Comparison of ENCODE assay signal across 15 cellular contexts in genomic region chr12:47017901-47018479, GRCh38.
DNase-seq lines count a peak whose midpoint lies in the region; ATAC-seq and TF ChIP-seq lines count a peak whose summit lies in the region.
"Had no signal": no experiment of that assay in that cellular context is flagged by ENCODE, and none has a peak within 500 bp of the region (broad histone marks: within the 10 kb centered on the region; RNA-seq: fewer than 3 reads in every experiment).

No MANE protein-coding gene starts in this region.

- peak; percentile 77 for DNase-seq in AG10803 (ENCODE audit: low read depth)
- DNase-seq in HT1080 (ENCODE audit: low read depth) = peak; percentile 82
- peak; percentile 41 for DNase-seq in adipocyte (ENCODE audit: low read depth)
- DNase-seq in foreskin keratinocyte = peak; percentile 92 to 96
- DNase-seq in NK-92 (lab: John Stamatoyannopoulos, UW; ENCODE audit: unreplicated experiment) = no peak
- no peak for DNase-seq in natural killer cell treated with Interleukin-12 subunit alpha and Interleukin-12 subunit beta and Interleukin-15 and Interleukin-18, amount 100 ng/mL, for 72 hours (ENCODE audit: low spot score)
- DNase-seq in middle frontal gyrus (ENCODE audit: extremely low spot score, low spot score) = no peak
- DNase-seq: activated T-cell treated with anti-CD3 and anti-CD28 coated beads, Interleukin-2, amount 50 U/mL, for 4 hours; KG1; left cardiac atrium; NCI-H1417 treated with DMSO at 0.1 percent for 48 hours; spleen; stimulated activated naive CD8-positive, alpha-beta T cell treated with anti-CD3 and anti-CD28 coated beads, Interleukin-15, Interleukin-2, amounts not matched to agents 100 U/mL and 50 U/mL, for 24 hours; uterus had no signal

- no peaks in the 10 kb centered on the region for H3K36me3 ChIP-seq in adipocyte (ENCODE audit: control insufficient read depth, insufficient read depth, low read length, severe bottlenecking)
- H3K36me3 ChIP-seq: spleen, uterus had no signal

- H3K4me1 ChIP-seq in adipocyte (ENCODE audit: control insufficient read depth, insufficient read depth, low read length) (peaks cover 32% of the 10 kb centered on the region), foreskin keratinocyte (peaks cover 45% of the 10 kb centered on the region)
- H3K4me1 ChIP-seq: spleen, uterus had no signal

- H3K4me3 ChIP-seq in AG10803 (ENCODE audit: low read length) (no peak overlapping the region), adipocyte (ENCODE audit: low read length) (no peak overlapping the region)
- H3K4me3 ChIP-seq: spleen, uterus had no signal

- no peaks in the 10 kb centered on the region for H3K36me3 Mint-ChIP-seq in natural killer cell treated with Interleukin-12 subunit alpha and Interleukin-12 subunit beta and Interleukin-15 and Interleukin-18, amount 100 ng/mL, for 72 hours

- no peaks in the 10 kb centered on the region for H3K27me3 ChIP-seq in adipocyte (replicated peaks; ENCODE audit: control insufficient read depth, insufficient read depth, low read length)
- no peaks in the 10 kb centered on the region for H3K27me3 ChIP-seq in foreskin keratinocyte
- H3K27me3 ChIP-seq: spleen, uterus had no signal

- ATAC-seq in foreskin keratinocyte = peak; percentile 62
- no peak for ATAC-seq in natural killer cell treated with Interleukin-12 subunit alpha and Interleukin-12 subunit beta and Interleukin-15 and Interleukin-18, amount 100 ng/mL, for 72 hours
- no peak for ATAC-seq in HG03045 (IDR thresholded peaks at IDR 0.05; ENCODE audit: unreplicated experiment)
- ATAC-seq: activated T-cell treated with anti-CD3 and anti-CD28 coated beads, Interleukin-2, amount 50 U/mL, for 4 hours; stimulated activated naive CD8-positive, alpha-beta T cell treated with anti-CD3 and anti-CD28 coated beads, Interleukin-15, Interleukin-2, amounts not matched to agents 100 U/mL and 50 U/mL, for 24 hours had no signal

- H3K4me1 Mint-ChIP-seq in natural killer cell treated with Interleukin-12 subunit alpha and Interleukin-12 subunit beta and Interleukin-15 and Interleukin-18, amount 100 ng/mL, for 72 hours (ENCODE audit: low read depth in 2 of 2) = peaks cover 0 to 5% of the 10 kb centered on the region in 2 donors

- H3K27ac ChIP-seq in foreskin keratinocyte = no peak overlapping the region
- H3K27ac ChIP-seq: spleen, uterus had no signal

- H3K27ac Mint-ChIP-seq in natural killer cell treated with Interleukin-12 subunit alpha and Interleukin-12 subunit beta and Interleukin-15 and Interleukin-18, amount 100 ng/mL, for 72 hours = no peak overlapping the region

- no peaks in the 10 kb centered on the region for H3K9me3 ChIP-seq in adipocyte (ENCODE audit: control insufficient read depth, low read length)
- H3K9me3 ChIP-seq: spleen, uterus had no signal

- H3K9me3 Mint-ChIP-seq in natural killer cell treated with Interleukin-12 subunit alpha and Interleukin-12 subunit beta and Interleukin-15 and Interleukin-18, amount 100 ng/mL, for 72 hours = no peaks in the 10 kb centered on the region
- H3K9me3 Mint-ChIP-seq: activated T-cell treated with anti-CD3 and anti-CD28 coated beads, Interleukin-2, amount 50 U/mL, for 4 hours had no signal

- H3K4me3 Mint-ChIP-seq in natural killer cell treated with Interleukin-12 subunit alpha and Interleukin-12 subunit beta and Interleukin-15 and Interleukin-18, amount 100 ng/mL, for 72 hours = no peak overlapping the region
- H3K4me3 Mint-ChIP-seq: activated T-cell treated with anti-CD3 and anti-CD28 coated beads, Interleukin-2, amount 50 U/mL, for 4 hours had no signal

- H3K27me3 Mint-ChIP-seq in natural killer cell treated with Interleukin-12 subunit alpha and Interleukin-12 subunit beta and Interleukin-15 and Interleukin-18, amount 100 ng/mL, for 72 hours = peaks cover 32 to 51% of the 10 kb centered on the region in 2 donors

- TF ChIP-seq CTCF in AG10803 (conservative IDR thresholded peaks at IDR 0.05; ENCODE audit: low read length) = no peak
- TF ChIP-seq CTCF in foreskin keratinocyte (conservative IDR thresholded peaks at IDR 0.05) = no peak

- no peak overlapping the region for H3K9ac ChIP-seq in adipocyte (ENCODE audit: low read length)

Comparison
In these comparisons a context has a peak if more than half of its experiments do, and no peak if none do; other contexts are left out.
1. DNase-seq: peak in AG10803 (single experiment), HT1080 (single experiment), adipocyte (single experiment) and foreskin keratinocyte (2 of 2); none in NK-92 (single experiment), natural killer cell treated with Interleukin-12 subunit alpha and Interleukin-12 subunit beta and Interleukin-15 and Interleukin-18, amount 100 ng/mL, for 72 hours (single experiment) and middle frontal gyrus (single experiment).